ENCODE assay signal across 10 cellular contexts in genomic region chr15:40381818-40382529, GRCh38. TPM values are rescaled to one million over a fixed set of nuclear protein-coding genes. Genes with fewer than 3 reads are reported as not detected.
DNase-seq lines count a peak whose midpoint lies in the region; ATAC-seq and TF ChIP-seq lines count a peak whose summit lies in the region.
"Had no signal": no experiment of that assay in that cellular context is flagged by ENCODE, and none has a peak within 500 bp of the region (broad histone marks: within the 10 kb centered on the region; RNA-seq: fewer than 3 reads in every experiment).

No MANE protein-coding gene starts in this region.

- no peak for DNase-seq in activated CD8-positive, alpha-beta memory T cell treated with anti-CD3 and anti-CD28 coated beads, Interleukin-2, amount 10 ng/mL, durations not matched to agents 7 days and 5 days
- no peak for DNase-seq in activated CD8-positive, alpha-beta memory T cell treated with anti-CD3 and anti-CD28 coated beads for 24 hours
- peak; percentile 56 for DNase-seq in left lobe of liver (ENCODE audit: low spot score)
- DNase-seq in stimulated activated effector memory CD8-positive, alpha-beta T cell treated with anti-CD3 and anti-CD28 coated beads, Interleukin-12 subunit alpha, Interleukin-12 subunit beta, amount 100 ng/mL, for 72 hours (ENCODE audit: low spot score in 2 of 2), result no peak
- no peak for DNase-seq in NCI-H446 (lab: John Stamatoyannopoulos, UW)
- no peak for DNase-seq in head of caudate nucleus

- peak overlapping the region; percentile 94 for H3K4me3 Mint-ChIP-seq in activated CD8-positive, alpha-beta memory T cell treated with anti-CD3 and anti-CD28 coated beads, Interleukin-2, amount 10 ng/mL, durations not matched to agents 7 days and 5 days
- H3K4me3 Mint-ChIP-seq in stimulated activated effector memory CD8-positive, alpha-beta T cell treated with anti-CD3 and anti-CD28 coated beads, Interleukin-12 subunit alpha, Interleukin-12 subunit beta, amount 100 ng/mL, for 72 hours, result peak overlapping the region; percentile 95

- TF ChIP-seq CTCF in VCaP (conservative IDR thresholded peaks at IDR 0.05), result no peak

- peak overlapping the region; percentile 82 for H3K27ac ChIP-seq in VCaP

- no peak overlapping the region for H3K27ac Mint-ChIP-seq in activated CD8-positive, alpha-beta memory T cell treated with anti-CD3 and anti-CD28 coated beads, Interleukin-2, amount 10 ng/mL, durations not matched to agents 7 days and 5 days
- peak overlapping the region; percentile 95 for H3K27ac Mint-ChIP-seq in stimulated activated effector memory CD8-positive, alpha-beta T cell treated with anti-CD3 and anti-CD28 coated beads, Interleukin-12 subunit alpha, Interleukin-12 subunit beta, amount 100 ng/mL, for 72 hours

- ATAC-seq in activated CD8-positive, alpha-beta memory T cell treated with anti-CD3 and anti-CD28 coated beads, Interleukin-2, amount 10 ng/mL, durations not matched to agents 7 days and 5 days, result no peak
- ATAC-seq in left lobe of liver (peak; percentile 68), HG03354 (IDR thresholded peaks at IDR 0.05; ENCODE audit: poor library complexity, severe bottlenecking, unreplicated experiment) (no peak)
- ATAC-seq in stimulated activated effector memory CD8-positive, alpha-beta T cell treated with anti-CD3 and anti-CD28 coated beads, Interleukin-12 subunit alpha, Interleukin-12 subunit beta, amount 100 ng/mL, for 72 hours, result no peak

- peaks cover 26% of the 10 kb centered on the region for H3K4me1 Mint-ChIP-seq in activated CD8-positive, alpha-beta memory T cell treated with anti-CD3 and anti-CD28 coated beads, Interleukin-2, amount 10 ng/mL, durations not matched to agents 7 days and 5 days
- H3K4me1 Mint-ChIP-seq in stimulated activated effector memory CD8-positive, alpha-beta T cell treated with anti-CD3 and anti-CD28 coated beads, Interleukin-12 subunit alpha, Interleukin-12 subunit beta, amount 100 ng/mL, for 72 hours, result peaks cover 13% of the 10 kb centered on the region

- intact Hi-C loops in head of caudate nucleus (cut with DNase I), result no loop called here

- peaks cover 27% of the 10 kb centered on the region for H3K36me3 Mint-ChIP-seq in activated CD8-positive, alpha-beta memory T cell treated with anti-CD3 and anti-CD28 coated beads, Interleukin-2, amount 10 ng/mL, durations not matched to agents 7 days and 5 days
- H3K36me3 Mint-ChIP-seq in stimulated activated effector memory CD8-positive, alpha-beta T cell treated with anti-CD3 and anti-CD28 coated beads, Interleukin-12 subunit alpha, Interleukin-12 subunit beta, amount 100 ng/mL, for 72 hours, result peaks cover 7% of the 10 kb centered on the region

- CTCF ChIA-PET in activated CD8-positive, alpha-beta memory T cell treated with anti-CD3 and anti-CD28 coated beads, Interleukin-2, amount 10 ng/mL, durations not matched to agents 7 days and 5 days (lab: Charles Lee), result interaction anchor here (1.2 to 8.0 kb wide), 7 partner anchors 9 to 39 kb away, joined by 3 to 55 read pairs (median 7); no protein-coding TSS in a partner anchor

- peaks cover 5% of the 10 kb centered on the region for H3K27me3 Mint-ChIP-seq in activated CD8-positive, alpha-beta memory T cell treated with anti-CD3 and anti-CD28 coated beads, Interleukin-2, amount 10 ng/mL, durations not matched to agents 7 days and 5 days
- H3K27me3 Mint-ChIP-seq: stimulated activated naive CD8-positive, alpha-beta T cell treated with anti-CD3 and anti-CD28 coated beads, Interleukin-15, Interleukin-2, amounts not matched to agents 100 ng/mL and 50 ng/mL, for 24 hours had no signal

- H3K9me3 Mint-ChIP-seq in activated CD8-positive, alpha-beta memory T cell treated with anti-CD3 and anti-CD28 coated beads, Interleukin-2, amount 10 ng/mL, durations not matched to agents 7 days and 5 days (ENCODE audit: low read depth), result no peaks in the 10 kb centered on the region
- H3K9me3 Mint-ChIP-seq in stimulated activated effector memory CD8-positive, alpha-beta T cell treated with anti-CD3 and anti-CD28 coated beads, Interleukin-12 subunit alpha, Interleukin-12 subunit beta, amount 100 ng/mL, for 72 hours, result no peaks in the 10 kb centered on the region
- H3K9me3 Mint-ChIP-seq: stimulated activated naive CD8-positive, alpha-beta T cell treated with anti-CD3 and anti-CD28 coated beads, Interleukin-15, Interleukin-2, amounts not matched to agents 100 ng/mL and 50 ng/mL, for 24 hours had no signal

RNA-seq across cellular contexts. Expression of gene KNSTRN, which starts 0.5 kb away (rescaled TPM):
- 10 to 100 TPM; 77.1 to 82.0 TPM for total RNA-seq in activated CD8-positive, alpha-beta memory T cell treated with anti-CD3 and anti-CD28 coated beads, Interleukin-2, amount 10 ng/mL, durations not matched to agents 7 days and 5 days
- 9.2 TPM for total RNA-seq in left lobe of liver

RNA-seq across cellular contexts. Expression of gene IVD, which starts 23.6 kb away (rescaled TPM):
- 10 to 100 TPM; 70.3 to 87.2 TPM for total RNA-seq in activated CD8-positive, alpha-beta memory T cell treated with anti-CD3 and anti-CD28 coated beads, Interleukin-2, amount 10 ng/mL, durations not matched to agents 7 days and 5 days
- total RNA-seq in left lobe of liver, result 229 TPM

RNA-seq across cellular contexts. Expression of gene DISP2, which starts 24.0 kb away (rescaled TPM):
- under 1 TPM; 0.23 to 0.37 TPM for total RNA-seq in activated CD8-positive, alpha-beta memory T cell treated with anti-CD3 and anti-CD28 coated beads, Interleukin-2, amount 10 ng/mL, durations not matched to agents 7 days and 5 days
- 0.25 TPM for total RNA-seq in left lobe of liver

RNA-seq across cellular contexts. Expression of gene PHGR1, which starts 31.1 kb away (rescaled TPM):
- total RNA-seq in activated CD8-positive, alpha-beta memory T cell treated with anti-CD3 and anti-CD28 coated beads, Interleukin-2, amount 10 ng/mL, durations not matched to agents 7 days and 5 days, result not detected
- not detected for total RNA-seq in left lobe of liver
- total RNA-seq: epithelial cell of proximal tubule had no signal

RNA-seq across cellular contexts. Expression of gene CCDC9B, which starts 41.2 kb away (rescaled TPM):
- 1 to 10 TPM in 1 of 2 experiments, under 1 TPM in 1; 0.45 to 1.5 TPM for total RNA-seq in activated CD8-positive, alpha-beta memory T cell treated with anti-CD3 and anti-CD28 coated beads, Interleukin-2, amount 10 ng/mL, durations not matched to agents 7 days and 5 days
- total RNA-seq in left lobe of liver, result 16.6 TPM
